ENCODE assay signal across 1 cellular context in the genomic region with DNA sequence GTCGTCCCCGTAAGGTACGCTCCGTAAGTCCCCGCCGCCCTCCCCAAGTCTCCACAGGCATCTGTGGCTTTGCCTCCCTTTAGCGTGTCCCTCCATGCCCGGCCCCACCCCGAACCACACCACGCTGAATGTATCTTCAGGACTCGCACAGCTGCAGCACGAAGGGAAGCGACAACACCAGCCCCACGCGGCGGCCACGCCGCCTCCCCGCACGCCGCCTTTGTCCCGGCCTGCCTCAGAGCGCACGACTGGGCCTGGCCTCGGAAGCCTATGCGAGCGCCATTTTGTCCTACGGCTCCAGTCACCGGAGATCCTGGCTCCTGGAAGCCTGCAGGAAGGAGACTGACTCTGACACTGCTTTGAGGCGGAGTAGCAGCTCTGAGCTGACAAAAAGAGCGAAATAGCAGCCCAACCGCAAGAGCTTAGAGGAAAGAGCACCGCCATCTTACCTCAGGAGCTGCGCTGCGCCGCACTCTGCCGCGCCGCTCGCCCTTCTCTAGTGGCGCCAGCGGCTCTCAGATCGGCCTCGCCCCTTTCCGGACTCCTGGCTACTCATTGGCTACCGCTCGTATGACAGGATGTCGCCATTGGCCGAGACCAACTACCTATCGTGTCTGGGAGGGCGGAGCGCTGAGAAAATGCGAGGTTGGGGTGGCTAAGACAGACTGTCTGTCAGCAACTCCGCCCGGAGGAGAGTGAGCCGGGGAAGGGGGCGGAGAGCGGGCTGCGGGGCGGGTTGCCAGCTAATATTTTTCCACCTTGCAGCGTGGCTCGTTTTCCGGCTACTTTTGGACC.
TF ChIP-seq lines count a peak whose summit lies in the region.

A gene with protein sequence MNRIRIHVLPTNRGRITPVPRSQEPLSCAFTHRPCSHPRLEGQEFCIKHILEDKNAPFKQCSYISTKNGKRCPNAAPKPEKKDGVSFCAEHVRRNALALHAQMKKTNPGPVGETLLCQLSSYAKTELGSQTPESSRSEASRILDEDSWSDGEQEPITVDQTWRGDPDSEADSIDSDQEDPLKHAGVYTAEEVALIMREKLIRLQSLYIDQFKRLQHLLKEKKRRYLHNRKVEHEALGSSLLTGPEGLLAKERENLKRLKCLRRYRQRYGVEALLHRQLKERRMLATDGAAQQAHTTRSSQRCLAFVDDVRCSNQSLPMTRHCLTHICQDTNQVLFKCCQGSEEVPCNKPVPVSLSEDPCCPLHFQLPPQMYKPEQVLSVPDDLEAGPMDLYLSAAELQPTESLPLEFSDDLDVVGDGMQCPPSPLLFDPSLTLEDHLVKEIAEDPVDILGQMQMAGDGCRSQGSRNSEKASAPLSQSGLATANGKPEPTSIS (minus strand): TSS at position 501 of the 795 bp plus-strand sequence. CDS start 606 bp downstream, outside the sequence.

TF ChIP-seq in K562, 482 proteins besides CTCF, POLR2A, EP300 and RAD21 (continued from another document and continues in another):
- TF ChIP-seq BRF2 (IDR thresholded peaks at IDR 0.05; ENCODE audit: borderline replicate concordance, insufficient read depth, insufficient read length), result no peak
- TF ChIP-seq ZNF224 (CRISPR knock-in tag; IDR thresholded peaks at IDR 0.05), result peak; percentile 79
- TF ChIP-seq ZNF592 (IDR thresholded peaks at IDR 0.05), result no peak
- peak; percentile 64 for TF ChIP-seq TEAD4 (IDR thresholded peaks at IDR 0.05; ENCODE audit: low read length)
- TF ChIP-seq TEAD4 (CRISPR knock-in tag; IDR thresholded peaks at IDR 0.05; ENCODE audit: borderline replicate concordance), result no peak
- TF ChIP-seq ADNP (tag; IDR thresholded peaks at IDR 0.05), result no peak
- TF ChIP-seq BRD4 (IDR thresholded peaks at IDR 0.05), result no peak
- no peak for TF ChIP-seq ARID1B (IDR thresholded peaks at IDR 0.05)
- TF ChIP-seq ZNF23 (CRISPR knock-in tag; IDR thresholded peaks at IDR 0.05), result no peak
- peak; percentile 88 for TF ChIP-seq GTF2F1 (IDR thresholded peaks at IDR 0.05; ENCODE audit: low read depth, low read length)
- TF ChIP-seq, protein P1, sequence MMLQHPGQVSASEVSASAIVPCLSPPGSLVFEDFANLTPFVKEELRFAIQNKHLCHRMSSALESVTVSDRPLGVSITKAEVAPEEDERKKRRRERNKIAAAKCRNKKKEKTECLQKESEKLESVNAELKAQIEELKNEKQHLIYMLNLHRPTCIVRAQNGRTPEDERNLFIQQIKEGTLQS (IDR thresholded peaks at IDR 0.05), result no peak
- TF ChIP-seq, protein P1 (CRISPR knock-in tag; conservative IDR thresholded peaks at IDR 0.05), result peak; percentile 80
- TF ChIP-seq SAP30 (IDR thresholded peaks at IDR 0.05; ENCODE audit: borderline replicate concordance, insufficient read depth, low read depth, low read length, poor library complexity, severe bottlenecking), result peak; percentile 84
- TF ChIP-seq SETDB1 (IDR thresholded peaks at IDR 0.05; ENCODE audit: low read length), result peak; percentile 36
- TF ChIP-seq PPARD (CRISPR knock-in tag; IDR thresholded peaks at IDR 0.05), result no peak
- 0 out of 2 replicates have a peak, but pooled peaks have one; percentile 53 for TF ChIP-seq CHCHD3 (CRISPR knock-in tag; IDR thresholded peaks at IDR 0.05)
- no peak for TF ChIP-seq HNRNPUL1 (IDR thresholded peaks at IDR 0.05; ENCODE audit: low read length)
- TF ChIP-seq HSF4 (CRISPR knock-in tag; IDR thresholded peaks at IDR 0.05; ENCODE audit: borderline replicate concordance), result 0 out of 2 replicates have a peak, but pooled peaks have one; percentile 30
- no peak for TF ChIP-seq ZNF184 (CRISPR knock-in tag; IDR thresholded peaks at IDR 0.05)
- 0 out of 2 replicates have a peak, but pooled peaks have one; percentile 20 for TF ChIP-seq ETV5 (CRISPR knock-in tag; IDR thresholded peaks at IDR 0.05; ENCODE audit: low read depth)
- TF ChIP-seq USF2 (CRISPR knock-in tag; IDR thresholded peaks at IDR 0.05), result no peak
- no peak for TF ChIP-seq CEBPB (tag; IDR thresholded peaks at IDR 0.05)
- TF ChIP-seq ZNF232 (CRISPR knock-in tag; IDR thresholded peaks at IDR 0.05), result peak; percentile 83
- TF ChIP-seq RFX5 (IDR thresholded peaks at IDR 0.05; ENCODE audit: low read depth, low read length), result no peak
- no peak for TF ChIP-seq MYBL2 (IDR thresholded peaks at IDR 0.05; ENCODE audit: low read depth)
- TF ChIP-seq MYBL2 (CRISPR knock-in tag; IDR thresholded peaks at IDR 0.05; ENCODE audit: borderline replicate concordance), result no peak
- TF ChIP-seq STAT5A (IDR thresholded peaks at IDR 0.05; ENCODE audit: borderline replicate concordance, low read length), result no peak
- no peak for TF ChIP-seq SMARCA4 (IDR thresholded peaks at IDR 0.05)
- TF ChIP-seq SMC3 (conservative IDR thresholded peaks at IDR 0.05; ENCODE audit: insufficient read depth, low read depth, low read length), result 0 out of 2 replicates have a peak, but pooled peaks have one; percentile 7
- no peak for TF ChIP-seq MCM7 (IDR thresholded peaks at IDR 0.05)
- no peak for TF ChIP-seq ZNF384 (IDR thresholded peaks at IDR 0.05; ENCODE audit: low read depth, low read length)
- no peak for TF ChIP-seq NR1H2 (CRISPR knock-in tag; IDR thresholded peaks at IDR 0.05)
- peak; percentile 47 for TF ChIP-seq BRD9 (IDR thresholded peaks at IDR 0.05; ENCODE audit: low read depth, partially characterized antibody)
- TF ChIP-seq ZNF146 (CRISPR knock-in tag; IDR thresholded peaks at IDR 0.05; ENCODE audit: unreplicated experiment), result no peak
- no peak for TF ChIP-seq ZNF77 (CRISPR knock-in tag; IDR thresholded peaks at IDR 0.05)
- 0 out of 2 replicates have a peak, but pooled peaks have one; percentile 53 for TF ChIP-seq ZNF76 (CRISPR knock-in tag; IDR thresholded peaks at IDR 0.05; ENCODE audit: borderline replicate concordance)
- no peak for TF ChIP-seq CSDE1 (IDR thresholded peaks at IDR 0.05)
- peak; percentile 98 for TF ChIP-seq POLR2AphosphoS5 (IDR thresholded peaks at IDR 0.05; ENCODE audit: control insufficient read depth, insufficient read depth, low read depth, low read length)
- TF ChIP-seq LCOR (CRISPR knock-in tag; IDR thresholded peaks at IDR 0.05), result peak; percentile 93; the same call in 1 of the 2 replicates
- TF ChIP-seq TCF3 (CRISPR knock-in tag; IDR thresholded peaks at IDR 0.05), result peak; percentile 21; the same call in 1 of the 2 replicates
- no peak for TF ChIP-seq ZNF785 (CRISPR knock-in tag; IDR thresholded peaks at IDR 0.05)
- TF ChIP-seq ZNF518B (CRISPR knock-in tag; IDR thresholded peaks at IDR 0.05), result no peak
- TF ChIP-seq ZNF609 (CRISPR knock-in tag; IDR thresholded peaks at IDR 0.05; ENCODE audit: borderline replicate concordance), result peak; percentile 91
- no peak for TF ChIP-seq IFI16 (CRISPR knock-in tag; IDR thresholded peaks at IDR 0.05)
- TF ChIP-seq POLR2AphosphoS2 (IDR thresholded peaks at IDR 0.05; ENCODE audit: low read length), result 0 out of 2 replicates have a peak, but pooled peaks have one; percentile 55
